32 cellular contexts compared by ENCODE assay signal in the genomic region with DNA sequence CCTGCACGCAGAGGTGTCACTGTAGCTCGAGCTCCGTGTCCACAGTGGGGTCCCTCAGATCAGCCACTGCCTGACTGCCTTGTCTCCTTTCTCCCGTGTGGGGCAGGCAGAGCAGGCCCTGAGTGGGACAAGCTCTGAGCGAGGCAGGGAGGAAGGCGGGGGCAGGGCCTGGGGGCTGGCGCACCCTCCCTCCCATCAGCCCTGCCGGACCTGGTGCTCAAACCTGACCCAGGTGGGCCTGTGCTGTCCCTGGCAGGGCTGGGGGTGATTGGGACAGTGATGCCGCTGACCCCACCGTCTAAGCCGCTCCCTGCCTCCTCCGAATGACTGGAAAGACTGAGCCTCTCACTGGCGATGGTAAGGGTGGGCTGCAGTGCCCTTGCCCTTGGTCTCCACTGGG.
DNase-seq lines count a peak whose midpoint lies in the region; ATAC-seq and TF ChIP-seq lines count a peak whose summit lies in the region.
"Had no signal": no experiment of that assay in that cellular context is flagged by ENCODE, and none has a peak within 500 bp of the region (broad histone marks: within the 10 kb centered on the region; RNA-seq: fewer than 3 reads in every experiment).

No MANE protein-coding gene starts in this region.

- no peak overlapping the region for H3K4me3 ChIP-seq in H7 (ENCODE audit: insufficient read depth, low read depth, low read length)
- H3K4me3 ChIP-seq in neuronal stem cell (ENCODE audit: low read length in 2 of 2): peak overlapping the region in 1 of 2 donors; percentile 66
- H3K4me3 ChIP-seq: A549; BLaER1; BLaER1 treated with 17β-estradiol and CSF1 and Interleukin-3, amounts not matched to agents 10 nM and 100 nM had no signal

- H3K4me3 Mint-ChIP-seq in neural crest cell: no peak overlapping the region
- H3K4me3 Mint-ChIP-seq: B cell; CD14-positive monocyte; CD4-positive, alpha-beta memory T cell; CD4-positive, alpha-beta T cell; CD4-positive, CD25-positive, alpha-beta regulatory T cell; CD8-positive, alpha-beta memory T cell; CD8-positive, alpha-beta T cell had no signal

- no peak overlapping the region for H4K91ac ChIP-seq in neuronal stem cell (ENCODE audit: low read depth, low read length, poor library complexity)

- ATAC-seq in GM18870 (IDR thresholded peaks at IDR 0.05; ENCODE audit: unreplicated experiment) (no peak), HG03442 (IDR thresholded peaks at IDR 0.05; ENCODE audit: unreplicated experiment) (no peak)
- ATAC-seq: CD8-positive, alpha-beta T cell had no signal

- no peaks in the 10 kb centered on the region for H3K36me3 ChIP-seq in H7 (replicated peaks; ENCODE audit: control insufficient read depth, insufficient read depth, low read length)
- H3K36me3 ChIP-seq in neuronal stem cell (replicated peaks in 1 of 2; ENCODE audit: control insufficient read depth in 2 of 2, insufficient read depth in 2 of 2, low read length in 2 of 2): no peaks in the 10 kb centered on the region
- H3K36me3 ChIP-seq: BLaER1; BLaER1 treated with 17β-estradiol and CSF1 and Interleukin-3, amounts not matched to agents 10 nM and 100 nM had no signal

- H3K4me1 Mint-ChIP-seq in neural crest cell: no peaks in the 10 kb centered on the region
- H3K4me1 Mint-ChIP-seq: B cell; CD14-positive monocyte; CD4-positive, alpha-beta memory T cell; CD4-positive, CD25-positive, alpha-beta regulatory T cell; CD8-positive, alpha-beta memory T cell had no signal

- H3K27ac ChIP-seq in neuronal stem cell (replicated peaks; ENCODE audit: low read length): no peak overlapping the region
- H3K27ac ChIP-seq: 22Rv1; A549; BLaER1; BLaER1 treated with 17β-estradiol and CSF1 and Interleukin-3, amounts not matched to agents 10 nM and 100 nM; C4-2B had no signal

- peak overlapping the region; percentile 38 for H3K14ac ChIP-seq in neuronal stem cell (ENCODE audit: low read length)

- H2AK5ac ChIP-seq in neuronal stem cell (ENCODE audit: low read depth, low read length): peak overlapping the region; percentile 63

- H3K27me3 Mint-ChIP-seq in neural crest cell (ENCODE audit: low read depth): no peaks in the 10 kb centered on the region
- H3K27me3 Mint-ChIP-seq: B cell; CD4-positive, alpha-beta T cell; CD4-positive, CD25-positive, alpha-beta regulatory T cell; CD8-positive, alpha-beta memory T cell had no signal

- H3K9me3 Mint-ChIP-seq in neural crest cell: no peaks in the 10 kb centered on the region
- H3K9me3 Mint-ChIP-seq: CD4-positive, alpha-beta T cell had no signal

- no peak overlapping the region for H3K4me2 ChIP-seq in neuronal stem cell (ENCODE audit: insufficient read depth, low read length, poor library complexity, severe bottlenecking)
- H3K4me2 ChIP-seq: A549; BLaER1; BLaER1 treated with 17β-estradiol and CSF1 and Interleukin-3, amounts not matched to agents 10 nM and 100 nM had no signal

- no peaks in the 10 kb centered on the region for H3K27me3 ChIP-seq in H7 (ENCODE audit: control insufficient read depth, insufficient read depth, low read length)
- peaks cover 0 to 8% (median 0%) of the 10 kb centered on the region in 3 experiments for H3K27me3 ChIP-seq in neuronal stem cell (ENCODE audit: control insufficient read depth in 3 of 3, insufficient read depth in 3 of 3, low read depth in 1 of 3, low read length in 3 of 3)
- H3K27me3 ChIP-seq: BE2C; BLaER1; BLaER1 treated with 17β-estradiol and CSF1 and Interleukin-3, amounts not matched to agents 10 nM and 100 nM had no signal

- H2AFZ ChIP-seq in neuronal stem cell (ENCODE audit: low read length): no peak overlapping the region

- H3K27ac Mint-ChIP-seq in neural crest cell (ENCODE audit: unreplicated experiment): peak overlapping the region; percentile 27
- H3K27ac Mint-ChIP-seq: B cell; CD14-positive monocyte; CD4-positive, alpha-beta memory T cell; CD4-positive, alpha-beta T cell; CD4-positive, CD25-positive, alpha-beta regulatory T cell; CD8-positive, alpha-beta T cell had no signal

- peak overlapping the region; percentile 58 for H2BK12ac ChIP-seq in neuronal stem cell (ENCODE audit: low read length)

- TF ChIP-seq CTCF in neural crest cell (conservative IDR thresholded peaks at IDR 0.05): no peak

- peak overlapping the region; percentile 48 for H3K18ac ChIP-seq in neuronal stem cell (ENCODE audit: low read length)

- H3K4me1 ChIP-seq in neuronal stem cell (ENCODE audit: control insufficient read depth in 2 of 2, insufficient read depth in 1 of 2, low read depth in 1 of 2, low read length in 2 of 2): no peaks in the 10 kb centered on the region
- H3K4me1 ChIP-seq: A549; BE2C; BLaER1; BLaER1 treated with 17β-estradiol and CSF1 and Interleukin-3, amounts not matched to agents 10 nM and 100 nM; Caco-2 had no signal

- no peak overlapping the region for H3K4ac ChIP-seq in neuronal stem cell (ENCODE audit: low read length)

- H3K9me3 ChIP-seq in neuronal stem cell (replicated peaks in 1 of 2; ENCODE audit: control insufficient read depth in 2 of 2, insufficient read depth in 1 of 2, low read depth in 1 of 2, low read length in 2 of 2): peaks cover 7 to 8% of the 10 kb centered on the region in 2 donors
- H3K9me3 ChIP-seq: BE2C had no signal

- H2BK15ac ChIP-seq in neuronal stem cell (ENCODE audit: low read length): peak overlapping the region; percentile 49

- whole genome bisulfite sequencing in neuronal stem cell (ENCODE audit: extremely low coverage in 2 of 2, insufficient read length in 2 of 2, insufficient replicate concordance in 1 of 2), 2 donors: no CpG with 5 or more reads among the region's 13 CpGs

- no peak overlapping the region for H4K8ac ChIP-seq in neuronal stem cell (ENCODE audit: low read depth, low read length)

- DNase-seq in H7 (peak; percentile 65), neural crest cell (ENCODE audit: low read depth, low spot score) (no peak), neuronal stem cell (ENCODE audit: low spot score) (no peak), HPDE6-E6E7 (ENCODE audit: extremely low spot score) (no peak)
- DNase-seq: 8988T; ACHN; AML-193; BE2C; C1 segment of cervical spinal cord; Caco-2; Calu3; CD4-positive, alpha-beta memory T cell; CD4-positive, alpha-beta T cell; CD4-positive, CD25-positive, alpha-beta regulatory T cell; CD8-positive, alpha-beta memory T cell; CD8-positive, alpha-beta T cell; COR-L47; DMS 273 treated with DMSO at 0.1 percent for 48 hours; DMS153; DMS79; DMS79 treated with DMSO at 0.1 percent for 48 hours; DND-41; EL had no signal

- H3K23ac ChIP-seq in neuronal stem cell (ENCODE audit: low read depth, low read length, poor library complexity): peak overlapping the region; percentile 73

- H3K79me1 ChIP-seq in neuronal stem cell (ENCODE audit: low read depth, low read length): peaks cover 6% of the 10 kb centered on the region

- peak overlapping the region; percentile 70 for H3K9ac ChIP-seq in neuronal stem cell (ENCODE audit: low read depth, low read length, poor library complexity)
- H3K9ac ChIP-seq: BLaER1; BLaER1 treated with 17β-estradiol and CSF1 and Interleukin-3, amounts not matched to agents 10 nM and 100 nM had no signal

- no peak overlapping the region for H2BK120ac ChIP-seq in neuronal stem cell (ENCODE audit: low read depth, low read length)

- H2BK5ac ChIP-seq in neuronal stem cell (ENCODE audit: low read length): no peak overlapping the region

- H3K36me3 Mint-ChIP-seq in neural crest cell (ENCODE audit: low read depth): no peaks in the 10 kb centered on the region
- H3K36me3 Mint-ChIP-seq: CD14-positive monocyte; CD4-positive, alpha-beta memory T cell; CD4-positive, CD25-positive, alpha-beta regulatory T cell; CD8-positive, alpha-beta memory T cell; CD8-positive, alpha-beta T cell had no signal
